14 cellular contexts compared by ENCODE assay signal in genomic region chr12:6352198-6353173, GRCh38. TPM values are rescaled to one million over a fixed set of nuclear protein-coding genes. Genes with fewer than 3 reads are reported as not detected.
DNase-seq lines count a peak whose midpoint lies in the region; FAIRE-seq and TF ChIP-seq lines count a peak whose summit lies in the region.
"Had no signal": no experiment of that assay in that cellular context is flagged by ENCODE, and none has a peak within 500 bp of the region (broad histone marks: within the 10 kb centered on the region; RNA-seq: fewer than 3 reads in every experiment).

No MANE protein-coding gene starts in this region.

- no peaks in the 10 kb centered on the region for H3K79me2 ChIP-seq in H1 (ENCODE audit: control insufficient read depth in 1 of 2, insufficient read depth in 2 of 2, low read length in 2 of 2)

- H3K4me1 ChIP-seq in H1 (replicated peaks in 1 of 4; ENCODE audit: control insufficient read depth in 3 of 4, insufficient read depth in 4 of 4, low read length in 3 of 4) (peaks cover 0 to 9% (median 0%) of the 10 kb centered on the region in 4 experiments; a peak in 4 of 7 replicates), muscle layer of duodenum (ENCODE audit: control insufficient read depth in 1 of 2, insufficient read depth in 2 of 2, low read length in 2 of 2) (peaks cover 0 to 7% of the 10 kb centered on the region in 2 donors), transverse colon (peaks cover 0 to 13% (median 0%) of the 10 kb centered on the region in 4 donors)

- no peaks in the 10 kb centered on the region for H3K9me3 ChIP-seq in H1 (ENCODE audit: insufficient read depth in 2 of 2, low read depth in 1 of 2, low read length in 1 of 2)
- no peaks in the 10 kb centered on the region for H3K9me3 ChIP-seq in muscle layer of duodenum (ENCODE audit: control insufficient read depth in 1 of 2, low read length in 2 of 2)
- no peaks in the 10 kb centered on the region for H3K9me3 ChIP-seq in transverse colon
- H3K9me3 ChIP-seq: body of pancreas had no signal

- H3K56ac ChIP-seq in H1 (replicated peaks; ENCODE audit: insufficient read length, low read depth, low read length) = no peak overlapping the region

- no peak for TF ChIP-seq RAD21 in H1 (IDR thresholded peaks at IDR 0.05 in 1 of 2, conservative IDR thresholded peaks at IDR 0.05 in 1 of 2; ENCODE audit: low read depth in 2 of 2, low read length in 2 of 2)

- no peak overlapping the region for H3K4me2 ChIP-seq in H1 (ENCODE audit: insufficient read depth in 1 of 2, low read depth in 2 of 2, low read length in 2 of 2)

- H2BK15ac ChIP-seq in H1 (ENCODE audit: low read length) = no peak overlapping the region

- H4K5ac ChIP-seq in H1 (ENCODE audit: insufficient read length, low read depth, low read length) = no peak overlapping the region

- CTCF ChIA-PET in H1 (lab: Charles Lee; ENCODE audit: partially characterized antibody) = interaction anchor here (0.7 to 2.7 kb wide), 8 partner anchors 8 to 113 kb away, joined by 3 to 11 read pairs (median 4); no protein-coding TSS in a partner anchor
- CTCF ChIA-PET in GM10248 (lab: Yijun Ruan, JAX) = interaction anchor here (1.7 kb wide), 1 partner anchor 12 kb away, joined by 5 read pairs; no protein-coding TSS in a partner anchor

- H3K4me3 ChIP-seq in H1 (ENCODE audit: extremely low read depth in 1 of 4, insufficient read depth in 2 of 4, low read depth in 3 of 4, low read length in 4 of 4) (no peak overlapping the region), muscle layer of duodenum (ENCODE audit: low read depth in 1 of 2, low read length in 2 of 2) (no peak overlapping the region), transverse colon (no peak overlapping the region)
- H3K4me3 ChIP-seq: body of pancreas had no signal

- no peak overlapping the region for H2AFZ ChIP-seq in H1 (ENCODE audit: low read length)

- no peak for TF ChIP-seq CTCF in H1 (IDR thresholded peaks at IDR 0.05; ENCODE audit: control extremely low read depth in 1 of 3, insufficient read depth in 1 of 3, low read depth in 1 of 3, low read length in 3 of 3)
- no peak for TF ChIP-seq CTCF in transverse colon (IDR thresholded peaks at IDR 0.05)
- TF ChIP-seq CTCF in GM10248 (IDR thresholded peaks at IDR 0.05; ENCODE audit: control extremely low read depth, extremely low read depth, low read depth, missing control alignments) = no peak

- no peak overlapping the region for H3K9ac ChIP-seq in H1 (replicated peaks in 1 of 4; ENCODE audit: extremely low read depth in 1 of 4, low read depth in 3 of 4, low read length in 3 of 4)

- no peak overlapping the region for H2BK12ac ChIP-seq in H1 (ENCODE audit: low read depth, low read length)

- 0 out of 2 replicates have a peak overlapping the region, but pooled peaks have one; percentile 19 for H4K8ac ChIP-seq in H1 (ENCODE audit: extremely low read depth, insufficient read depth, low read length)

- H3K27ac ChIP-seq in H1 (ENCODE audit: low read depth, low read length) (no peak overlapping the region), muscle layer of duodenum (ENCODE audit: low read length) (peak overlapping the region; percentile 3), transverse colon (peak overlapping the region; percentile 45 to 72 (median 52))

- H3K18ac ChIP-seq in H1 (ENCODE audit: extremely low read depth, low read length) = no peak overlapping the region

- no peak overlapping the region for H3K23ac ChIP-seq in H1 (ENCODE audit: insufficient read length)

- no peak for FAIRE-seq in H1 (lab: Jason Lieb, UNC)

- H2BK5ac ChIP-seq in H1 (ENCODE audit: low read depth, low read length) = no peak overlapping the region

- peaks cover 8 to 56% (median 20%) of the 10 kb centered on the region in 4 experiments; a peak in 7 of 8 replicates for H3K36me3 ChIP-seq in H1 (ENCODE audit: control insufficient read depth in 2 of 4, insufficient read depth in 4 of 4, low read length in 3 of 4)
- H3K36me3 ChIP-seq in muscle layer of duodenum (ENCODE audit: control insufficient read depth in 1 of 2, insufficient read depth in 2 of 2, low read length in 2 of 2) = no peaks in the 10 kb centered on the region
- no peaks in the 10 kb centered on the region for H3K36me3 ChIP-seq in transverse colon

- DNase-seq in NCI-H82 treated with DMSO at 0.1 percent for 48 hours (lab: John Stamatoyannopoulos, UW; ENCODE audit: unreplicated experiment) (peak; percentile 24), H1 (ENCODE audit: low read depth in 1 of 2, low spot score in 2 of 2) (no peak), transverse colon (no peak), globus pallidus (ENCODE audit: low spot score) (no peak), GM10248 (ENCODE audit: extremely low spot score) (no peak), NCI-H187 treated with DMSO at 0.1 percent for 48 hours (lab: John Stamatoyannopoulos, UW) (no peak)
- DNase-seq: activated T-cell treated with anti-CD3 and anti-CD28 coated beads, Interleukin-2, amount 50 U/mL, for 72 hours; body of pancreas; endodermal cell; NCI-H1048; NCI-H526 treated with DMSO at 0.1 percent for 48 hours; right cardiac atrium had no signal

- H2BK20ac ChIP-seq in H1 (ENCODE audit: low read length) = no peak overlapping the region

- WGBS in H1 (ENCODE audit: extremely low coverage in 1 of 2, insufficient coverage in 1 of 2, insufficient read length in 1 of 2, insufficient replicate concordance in 2 of 2, low coverage in 1 of 2, low lambda C conversion rate in 2 of 2, missing lambda C conversion rate in 1 of 2), 2 experiments = 88% methylated on average over 9 of the region's 9 CpGs; no CpG with 5 or more reads in 1 of the 2 experiments
- WGBS in transverse colon (ENCODE audit: low coverage in 1 of 2), 2 donors = 60 to 67% methylated on average over 2 to 9 of the region's 9 CpGs

- POLR2A ChIA-PET in H1 (lab: Charles Lee; ENCODE audit: partially characterized antibody) = interaction anchor here (0.7 to 10.6 kb wide), 11 partner anchors 9 to 185 kb away, joined by 3 to 141 read pairs (median 4); partner anchors contain the start of genes PLEKHG6 and TNFRSF1A
- POLR2A ChIA-PET in GM10248 (lab: Yijun Ruan, JAX) = no interaction called here

- no peak overlapping the region for H4K91ac ChIP-seq in H1 (replicated peaks; ENCODE audit: insufficient read length, low read length)

- H3K4ac ChIP-seq in H1 (replicated peaks; ENCODE audit: insufficient read length, low read depth, low read length) = no peak overlapping the region

- H3K23me2 ChIP-seq in H1 (ENCODE audit: low read depth, low read length) = no peaks in the 10 kb centered on the region

- H2AK5ac ChIP-seq in H1 (ENCODE audit: low read depth, low read length) = no peak overlapping the region

- in situ Hi-C loops in transverse colon (cut with MboI; ENCODE audit: low pct_ligation_motif_present in 1 of 4, low pct_unique_long_range_greater_than_20kb in 1 of 4, low sequenced_read_pairs in 3 of 4) = no loop called here

- H2BK120ac ChIP-seq in H1 (replicated peaks; ENCODE audit: low read depth, low read length) = no peak overlapping the region

- no peaks in the 10 kb centered on the region for H3K79me1 ChIP-seq in H1 (ENCODE audit: low read depth, low read length)

- TF ChIP-seq EP300 in H1 (IDR thresholded peaks at IDR 0.05; ENCODE audit: borderline replicate concordance in 1 of 2, low read depth in 2 of 2, low read length in 2 of 2) = no peak
- TF ChIP-seq EP300 in transverse colon (IDR thresholded peaks at IDR 0.05; ENCODE audit: low read depth) = no peak

- intact Hi-C loops in transverse colon (cut with DNase I; ENCODE audit: low total_unique reads) = no loop called here

- H3K27me3 ChIP-seq in H1 (replicated peaks in 1 of 4; ENCODE audit: control insufficient read depth in 3 of 4, extremely low read depth in 1 of 4, insufficient read depth in 3 of 4, low read length in 3 of 4) (no peaks in the 10 kb centered on the region), muscle layer of duodenum (ENCODE audit: low read depth, low read length) (no peaks in the 10 kb centered on the region), transverse colon (no peaks in the 10 kb centered on the region)
- H3K27me3 ChIP-seq: body of pancreas had no signal

- H4K20me1 ChIP-seq in H1 (replicated peaks in 1 of 2; ENCODE audit: control insufficient read depth in 1 of 2, insufficient read depth in 2 of 2, low read length in 2 of 2) = peaks cover 0 to 2% of the 10 kb centered on the region in 2 experiments

- H3K14ac ChIP-seq in H1 (ENCODE audit: insufficient read length) = no peak overlapping the region

- no peak for TF ChIP-seq POLR2A in H1 (IDR thresholded peaks at IDR 0.05; ENCODE audit: control extremely low read depth in 1 of 2, low read depth in 2 of 2, low read length in 2 of 2)
- no peak for TF ChIP-seq POLR2A in transverse colon (IDR thresholded peaks at IDR 0.05)

RNA-seq across cellular contexts. Expression of gene TNFRSF1A, which starts 10.6 kb away (rescaled TPM):
- total RNA-seq in H1 (2021; fragmentation: NEBNext Ultra II Directional; extraction: Animal tissue kit (Norgen Biotek cat#: 25700)) = 42.1 and 45.8 TPM in 2 replicates
- polyA plus RNA-seq in H1 (2011; rRNA removed) = 28.7 and 48.7 TPM in 2 replicates
- 29.1 TPM for polyA plus RNA-seq in H1 (2011; cell fraction: cytosol; rRNA removed)
- polyA plus RNA-seq in H1 (2011; cell fraction: nucleus; rRNA removed) = 46.5 TPM
- polyA plus RNA-seq in H1 (2012, experiment 1 of 2) = 40.7 to 46.5 TPM (median 44.7 TPM) in 4 replicates
- 56.1 TPM for polyA plus RNA-seq in H1 (2012, experiment 2 of 2)
- polyA plus RNA-seq in H1 (2013, experiment 1 of 2) = 75.2 TPM
- 89.3 TPM for polyA plus RNA-seq in H1 (2013, experiment 2 of 2)
- polyA minus RNA-seq in H1 (2011; rRNA and poly(A)+ RNA removed) = 33.4 and 50.9 TPM in 2 replicates
- 28.5 TPM for polyA minus RNA-seq in H1 (2011; cell fraction: cytosol; rRNA and poly(A)+ RNA removed)
- polyA minus RNA-seq in H1 (2011; cell fraction: nucleus; rRNA and poly(A)+ RNA removed) = 29.2 TPM
- 100 to 1,000 TPM; 229 to 317 (median 258) TPM for total RNA-seq in transverse colon

RNA-seq across cellular contexts. Expression of gene SCNN1A, which starts 22.9 kb away (rescaled TPM):
- total RNA-seq in H1 (2021; fragmentation: NEBNext Ultra II Directional; extraction: Animal tissue kit (Norgen Biotek cat#: 25700)) = 85.5 and 89.0 TPM in 2 replicates
- polyA plus RNA-seq in H1 (2011; rRNA removed) = 156 and 192 TPM in 2 replicates
- 97.5 TPM for polyA plus RNA-seq in H1 (2011; cell fraction: cytosol; rRNA removed)
- polyA plus RNA-seq in H1 (2011; cell fraction: nucleus; rRNA removed) = 220 TPM
- 83.5 to 112 TPM (median 108 TPM) in 4 replicates for polyA plus RNA-seq in H1 (2012, experiment 1 of 2)
- polyA plus RNA-seq in H1 (2012, experiment 2 of 2) = 95.0 TPM
- 112 TPM for polyA plus RNA-seq in H1 (2013, experiment 1 of 2)
- polyA plus RNA-seq in H1 (2013, experiment 2 of 2) = 115 TPM
- polyA minus RNA-seq in H1 (2011; rRNA and poly(A)+ RNA removed) = 117 and 161 TPM in 2 replicates
- 49.3 TPM for polyA minus RNA-seq in H1 (2011; cell fraction: cytosol; rRNA and poly(A)+ RNA removed)
- 76.1 TPM for polyA minus RNA-seq in H1 (2011; cell fraction: nucleus; rRNA and poly(A)+ RNA removed)
- total RNA-seq in transverse colon = 100 to 1,000 TPM; 151 to 757 (median 502) TPM
- total RNA-seq: temporal lobe had no signal

RNA-seq across cellular contexts. Expression of gene LTBR, which starts 31.5 kb away (rescaled TPM):
- total RNA-seq in H1 (2021; fragmentation: NEBNext Ultra II Directional; extraction: Animal tissue kit (Norgen Biotek cat#: 25700)) = 6.3 and 6.7 TPM in 2 replicates
- polyA plus RNA-seq in H1 (2011; rRNA removed) = 5.1 and 9.2 TPM in 2 replicates
- 4.2 TPM for polyA plus RNA-seq in H1 (2011; cell fraction: cytosol; rRNA removed)
- polyA plus RNA-seq in H1 (2011; cell fraction: nucleus; rRNA removed) = 7.9 TPM
- 27.4 to 39.4 TPM (median 31.7 TPM) in 4 replicates for polyA plus RNA-seq in H1 (2012, experiment 1 of 2)
- 11.0 TPM for polyA plus RNA-seq in H1 (2012, experiment 2 of 2)
- polyA plus RNA-seq in H1 (2013, experiment 1 of 2) = 11.7 TPM
- 13.4 TPM for polyA plus RNA-seq in H1 (2013, experiment 2 of 2)
- 2.2 and 3.2 TPM in 2 replicates for polyA minus RNA-seq in H1 (2011; rRNA and poly(A)+ RNA removed)
- 3.6 TPM for polyA minus RNA-seq in H1 (2011; cell fraction: cytosol; rRNA and poly(A)+ RNA removed)
- polyA minus RNA-seq in H1 (2011; cell fraction: nucleus; rRNA and poly(A)+ RNA removed) = 7.4 TPM
- total RNA-seq in transverse colon = 100 to 1,000 TPM; 148 to 367 (median 208) TPM

RNA-seq across cellular contexts. Expression of gene PLEKHG6, which starts 42.0 kb away (rescaled TPM):
- total RNA-seq in H1 (2021; fragmentation: NEBNext Ultra II Directional; extraction: Animal tissue kit (Norgen Biotek cat#: 25700)) = 25.5 and 32.5 TPM in 2 replicates
- polyA plus RNA-seq in H1 (2011; rRNA removed) = 23.1 and 38.1 TPM in 2 replicates
- 30.4 TPM for polyA plus RNA-seq in H1 (2011; cell fraction: cytosol; rRNA removed)
- polyA plus RNA-seq in H1 (2011; cell fraction: nucleus; rRNA removed) = 49.3 TPM
- polyA plus RNA-seq in H1 (2012, experiment 1 of 2) = 22.6 to 29.6 TPM (median 26.3 TPM) in 4 replicates
- polyA plus RNA-seq in H1 (2012, experiment 2 of 2) = 28.8 TPM
- 18.8 TPM for polyA plus RNA-seq in H1 (2013, experiment 1 of 2)
- polyA plus RNA-seq in H1 (2013, experiment 2 of 2) = 18.5 TPM
- polyA minus RNA-seq in H1 (2011; rRNA and poly(A)+ RNA removed) = 22.1 and 28.7 TPM in 2 replicates
- polyA minus RNA-seq in H1 (2011; cell fraction: cytosol; rRNA and poly(A)+ RNA removed) = 17.8 TPM
- 17.7 TPM for polyA minus RNA-seq in H1 (2011; cell fraction: nucleus; rRNA and poly(A)+ RNA removed)
- 100 to 1,000 TPM; 142 to 373 (median 198) TPM for total RNA-seq in transverse colon
- total RNA-seq: activated T-cell treated with anti-CD3 and anti-CD28 coated beads, Interleukin-2, amount 50 U/mL, for 72 hours; temporal lobe had no signal

Comparison
In these comparisons a context has a peak if more than half of its experiments do, and no peak if none do; other contexts are left out.
1. RNA of gene LTBR, which starts 31.5 kb away (total RNA-seq): 148 to 367 TPM in transverse colon; 6.3 to 6.7 TPM in H1; every median in the first group is over 10 times any median in the second.